36 cellular contexts compared by ENCODE assay signal in genomic region chr7:50152486-50152885, GRCh38. TPM values are rescaled to one million over a fixed set of nuclear protein-coding genes. Genes with fewer than 3 reads are reported as not detected.
"Had no signal": no experiment of that assay in that cellular context is flagged by ENCODE, and none has a peak within 500 bp of the region (broad histone marks: within the 10 kb centered on the region; RNA-seq: fewer than 3 reads in every experiment).

No MANE protein-coding gene starts in this region.

- H3K27me3 ChIP-seq: ascending aorta, cardiac muscle cell, colonic mucosa, dorsolateral prefrontal cortex, gastrocnemius medialis, hepatocyte, spleen, uterus had no signal

- H3K9me3 Mint-ChIP-seq: activated CD4-positive, alpha-beta T cell treated with anti-CD3 and anti-CD28 coated beads, Interleukin-2, amount 10 ng/mL, durations not matched to agents 7 days and 5 days; activated naive CD4-positive, alpha-beta T cell treated with anti-CD3 and anti-CD28 coated beads, Interleukin-2, amount 10 ng/mL, durations not matched to agents 7 days and 5 days; effector memory CD8-positive, alpha-beta T cell; nephron; type B pancreatic cell had no signal

- H3K27ac Mint-ChIP-seq: activated CD4-positive, alpha-beta T cell treated with anti-CD3 and anti-CD28 coated beads, Interleukin-2, amount 10 ng/mL, durations not matched to agents 7 days and 5 days; activated naive CD4-positive, alpha-beta T cell treated with anti-CD3 and anti-CD28 coated beads, Interleukin-2, amount 10 ng/mL, durations not matched to agents 7 days and 5 days; activated T-helper 1 cell treated with anti-CD3 and anti-CD28 coated beads, Interleukin-12 subunit alpha, Interleukin-12 subunit beta, Interleukin-2, Interleukin-4 antibody, amounts not matched to agents 30 ng/mL and 10 ng/mL and 1 ng/mL, durations not matched to agents 14 hours and 24 hours and 36 hours; brain; effector memory CD8-positive, alpha-beta T cell; nephron; type B pancreatic cell had no signal

- DNase-seq: activated CD4-positive, alpha-beta T cell treated with anti-CD3 and anti-CD28 coated beads, Interleukin-2, amount 10 ng/mL, durations not matched to agents 7 days and 5 days; activated CD4-positive, CD25-positive, alpha-beta regulatory T cell treated with anti-CD3 and anti-CD28 coated beads, Interleukin-2, amount 50 U/mL, for 72 hours; activated CD8-positive, alpha-beta memory T cell treated with anti-CD3 and anti-CD28 coated beads for 24 hours; activated effector memory CD4-positive, alpha-beta T cell treated with anti-CD3 and anti-CD28 coated beads, Interleukin-2, amount 50 U/mL, for 16 hours; activated naive CD4-positive, alpha-beta T cell treated with anti-CD3 and anti-CD28 coated beads, Interleukin-2, amount 10 ng/mL, durations not matched to agents 7 days and 5 days; activated T-cell treated with anti-CD3 and anti-CD28 coated beads, Interleukin-2, amount 50 U/mL, for 1 hour; cerebellar nuclear complex; colonic mucosa; dorsolateral prefrontal cortex; effector memory CD8-positive, alpha-beta T cell; erythroblast; gastrocnemius medialis; glutamatergic neuron; islet precursor cell; left ventricle myocardium inferior; mucosa of descending colon; posterior cingulate gyrus; right cardiac atrium; spleen; stimulated activated naive CD8-positive, alpha-beta T cell treated with anti-CD3 and anti-CD28 coated beads, Interleukin-15, Interleukin-2, amounts not matched to agents 100 U/mL and 50 U/mL, for 24 hours; substantia nigra; T-helper 17 cell; T1000; uterus; WERI-Rb-1 had no signal

- H3K4me2 ChIP-seq: hepatocyte had no signal

- H3K27me3 Mint-ChIP-seq: activated CD4-positive, alpha-beta T cell treated with anti-CD3 and anti-CD28 coated beads, Interleukin-2, amount 10 ng/mL, durations not matched to agents 7 days and 5 days; activated naive CD4-positive, alpha-beta T cell treated with anti-CD3 and anti-CD28 coated beads, Interleukin-2, amount 10 ng/mL, durations not matched to agents 7 days and 5 days; effector memory CD8-positive, alpha-beta T cell; T-helper 17 cell had no signal

- H3K79me2 ChIP-seq: hepatocyte had no signal

- H3K36me3 ChIP-seq: ascending aorta, cardiac muscle cell, colonic mucosa, gastrocnemius medialis, left ventricle myocardium inferior, spleen, uterus, WERI-Rb-1 had no signal

- ATAC-seq: effector memory CD8-positive, alpha-beta T cell; gastrocnemius medialis; mucosa of descending colon; right cardiac atrium; stimulated activated naive CD8-positive, alpha-beta T cell treated with anti-CD3 and anti-CD28 coated beads, Interleukin-15, Interleukin-2, amounts not matched to agents 100 U/mL and 50 U/mL, for 24 hours; T-helper 17 cell had no signal

- H3K9me3 ChIP-seq: ascending aorta, colonic mucosa, gastrocnemius medialis, left ventricle myocardium inferior, mucosa of descending colon, spleen, uterus had no signal

- H3K4me1 ChIP-seq: ascending aorta, colonic mucosa, left ventricle myocardium inferior, uterus had no signal

- H3K36me3 Mint-ChIP-seq: activated naive CD4-positive, alpha-beta T cell treated with anti-CD3 and anti-CD28 coated beads, Interleukin-2, amount 10 ng/mL, durations not matched to agents 7 days and 5 days; brain; type B pancreatic cell had no signal

- H2AFZ ChIP-seq: hepatocyte had no signal

- H3K27ac ChIP-seq: ascending aorta, cardiac muscle cell, colonic mucosa, dorsolateral prefrontal cortex, gastrocnemius medialis, hepatocyte, left ventricle myocardium inferior, spleen, uterus, WERI-Rb-1 had no signal

- H3K4me3 ChIP-seq: ascending aorta, cardiac muscle cell, colonic mucosa, dorsolateral prefrontal cortex, gastrocnemius medialis, hepatocyte, left ventricle myocardium inferior, lung, mucosa of descending colon, spleen, uterus had no signal

- H3K4me3 Mint-ChIP-seq: activated CD4-positive, alpha-beta T cell treated with anti-CD3 and anti-CD28 coated beads, Interleukin-2, amount 10 ng/mL, durations not matched to agents 7 days and 5 days; activated naive CD4-positive, alpha-beta T cell treated with anti-CD3 and anti-CD28 coated beads, Interleukin-2, amount 10 ng/mL, durations not matched to agents 7 days and 5 days; activated T-helper 1 cell treated with anti-CD3 and anti-CD28 coated beads, Interleukin-12 subunit alpha, Interleukin-12 subunit beta, Interleukin-2, Interleukin-4 antibody, amounts not matched to agents 30 ng/mL and 10 ng/mL and 1 ng/mL, durations not matched to agents 14 hours and 24 hours and 36 hours; brain; effector memory CD8-positive, alpha-beta T cell; nephron; T-helper 17 cell; type B pancreatic cell had no signal

RNA-seq across cellular contexts. Expression of gene ZPBP, which starts 59.4 kb away (rescaled TPM):
- total RNA-seq: activated CD4-positive, alpha-beta T cell treated with anti-CD3 and anti-CD28 coated beads, Interleukin-2, amount 10 ng/mL, durations not matched to agents 7 days and 5 days; activated T-helper 1 cell treated with anti-CD3 and anti-CD28 coated beads, Interleukin-12 subunit alpha, Interleukin-12 subunit beta, Interleukin-2, Interleukin-4 antibody, amounts not matched to agents 30 ng/mL and 10 ng/mL and 1 ng/mL, durations not matched to agents 14 hours and 24 hours and 36 hours; ascending aorta; cardiac muscle cell; colonic mucosa; gastrocnemius medialis; hepatocyte; left ventricle myocardium inferior; mesenteric fat pad; mucosa of descending colon; myocyte; osteoblast; right cardiac atrium; spleen; T-helper 17 cell had no signal
